8 cellular contexts compared by ENCODE assay signal in the genomic region with DNA sequence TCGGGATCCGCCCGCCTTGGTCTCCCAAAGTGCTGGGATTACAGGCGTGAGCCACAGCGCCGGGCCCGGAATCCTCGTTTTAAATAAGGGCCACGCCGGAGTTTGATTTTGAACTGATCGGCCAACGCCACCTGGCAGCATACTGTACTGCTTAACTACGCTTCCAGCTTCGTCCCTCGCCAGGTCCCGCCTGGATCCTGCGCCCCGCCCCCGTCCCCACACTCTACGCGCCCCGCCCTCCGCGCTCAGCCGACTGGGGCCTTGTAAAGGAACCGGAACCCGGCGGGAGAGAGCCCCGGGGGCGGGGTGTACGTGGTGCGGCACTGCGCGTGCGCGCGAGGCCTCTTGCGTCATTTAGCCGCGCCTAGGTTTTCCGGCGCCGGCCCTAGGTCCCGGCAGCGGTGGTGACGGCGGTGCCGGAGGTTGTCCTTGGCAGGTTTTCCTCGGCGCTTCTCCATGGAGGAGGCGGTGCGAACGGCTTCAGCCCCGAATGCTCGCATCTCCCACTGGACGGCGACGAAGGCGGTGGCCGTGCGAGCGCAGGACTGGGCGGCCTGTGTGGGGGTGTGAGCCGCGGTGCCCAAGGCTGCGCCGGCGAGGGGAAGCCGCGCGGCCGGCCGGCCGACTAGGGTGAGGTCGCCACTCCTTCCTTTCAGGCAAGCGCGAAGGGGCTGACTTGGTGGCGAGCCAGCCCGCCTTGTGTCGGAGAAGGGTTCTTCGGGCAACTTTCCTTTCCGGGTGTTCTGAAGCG. TPM values are rescaled to one million over a fixed set of nuclear protein-coding genes. Genes with fewer than 3 reads are reported as not detected.
A peak's percentile ranks its signal among the peaks of the same experiment; 100 is the strongest.
DNase-seq lines count a peak whose midpoint lies in the region; ATAC-seq and TF ChIP-seq lines count a peak whose summit lies in the region.

TSS of gene NIPA2 (plus strand) at position 375 of the 751 bp plus-strand sequence. CDS start 13,066 bp downstream, outside the sequence.

- H3K36me3 ChIP-seq in BE2C, result peaks cover 11% of the 10 kb centered on the region
- no peaks in the 10 kb centered on the region for H3K36me3 ChIP-seq in colonic mucosa

- H3K27ac ChIP-seq in colonic mucosa (peak within 1 kb of the TSS; percentile 96), layer of hippocampus (ENCODE audit: low read depth, low read length) (peak within 1 kb of the TSS; percentile 95)

- H3K9me3 ChIP-seq in BE2C (no peaks in the 10 kb centered on the region), colonic mucosa (no peaks in the 10 kb centered on the region)

- H3K4me3 ChIP-seq in BE2C (ENCODE audit: low read depth, low read length) (peak within 1 kb of the TSS; percentile 98), colonic mucosa (peak within 1 kb of the TSS; percentile 90)

- H3K27me3 ChIP-seq in BE2C (no peaks in the 10 kb centered on the region), colonic mucosa (no peaks in the 10 kb centered on the region), layer of hippocampus (ENCODE audit: control insufficient read depth, insufficient read depth, low read length) (no peaks in the 10 kb centered on the region)

- H3K9ac ChIP-seq in colonic mucosa (ENCODE audit: low read depth in 2 of 2, low read length in 2 of 2), result peak within 1 kb of the TSS; percentile 79 to 97

- TF ChIP-seq CTCF in BE2C (IDR thresholded peaks at IDR 0.05; ENCODE audit: low read depth, low read length) (no peak), colonic mucosa (IDR thresholded peaks at IDR 0.05) (no peak)

- DNase-seq in BE2C (peak; percentile 99), GM19240 (ENCODE audit: insufficient read length, low spot score) (peak; percentile 73), NCI-H526 (lab: John Stamatoyannopoulos, UW) (peak; percentile 93 to 99), colonic mucosa (peak; percentile 99)
- DNase-seq in activated CD4-positive, alpha-beta T cell treated with anti-CD3 and anti-CD28 coated beads for 48 hours, result peak; percentile 99
- DNase-seq in stimulated activated CD4-positive, alpha-beta T cell treated with anti-CD3 and anti-CD28 coated beads, Interleukin-1b, Interleukin-23, amount 100 ng/mL, for 4 hours (ENCODE audit: low read depth in 2 of 2), result peak; percentile 98 to 99

- intact Hi-C loops in colonic mucosa (cut with DNase I), result loop anchor here (5.0 kb wide), 1 partner anchor 51 kb away; the partner anchor contains the start of gene NIPA1

- H3K4me1 ChIP-seq in BE2C, result no peaks in the 10 kb centered on the region
- H3K4me1 ChIP-seq in colonic mucosa, result peaks cover 9% of the 10 kb centered on the region

- ATAC-seq in HG03460 (IDR thresholded peaks at IDR 0.05; ENCODE audit: unreplicated experiment), result peak; percentile 75

RNA-seq across cellular contexts. Expression of gene NIPA2, which starts in this region (rescaled TPM):
- polyA plus RNA-seq in BE2C (2012; ENCODE audit: insufficient read depth, insufficient read length, low read depth), result 127 TPM
- total RNA-seq in colonic mucosa, result 10 to 100 TPM; 72.2 to 99.5 TPM

Comparison
In these comparisons a context has a peak if more than half of its experiments do, and no peak if none do; other contexts are left out.
1. Peak in every context shown above with its lines: DNase-seq, ATAC-seq, H3K4me3 ChIP-seq and H3K27ac ChIP-seq.